Comparison of ENCODE assay signal across 17 cellular contexts in the genomic region with DNA sequence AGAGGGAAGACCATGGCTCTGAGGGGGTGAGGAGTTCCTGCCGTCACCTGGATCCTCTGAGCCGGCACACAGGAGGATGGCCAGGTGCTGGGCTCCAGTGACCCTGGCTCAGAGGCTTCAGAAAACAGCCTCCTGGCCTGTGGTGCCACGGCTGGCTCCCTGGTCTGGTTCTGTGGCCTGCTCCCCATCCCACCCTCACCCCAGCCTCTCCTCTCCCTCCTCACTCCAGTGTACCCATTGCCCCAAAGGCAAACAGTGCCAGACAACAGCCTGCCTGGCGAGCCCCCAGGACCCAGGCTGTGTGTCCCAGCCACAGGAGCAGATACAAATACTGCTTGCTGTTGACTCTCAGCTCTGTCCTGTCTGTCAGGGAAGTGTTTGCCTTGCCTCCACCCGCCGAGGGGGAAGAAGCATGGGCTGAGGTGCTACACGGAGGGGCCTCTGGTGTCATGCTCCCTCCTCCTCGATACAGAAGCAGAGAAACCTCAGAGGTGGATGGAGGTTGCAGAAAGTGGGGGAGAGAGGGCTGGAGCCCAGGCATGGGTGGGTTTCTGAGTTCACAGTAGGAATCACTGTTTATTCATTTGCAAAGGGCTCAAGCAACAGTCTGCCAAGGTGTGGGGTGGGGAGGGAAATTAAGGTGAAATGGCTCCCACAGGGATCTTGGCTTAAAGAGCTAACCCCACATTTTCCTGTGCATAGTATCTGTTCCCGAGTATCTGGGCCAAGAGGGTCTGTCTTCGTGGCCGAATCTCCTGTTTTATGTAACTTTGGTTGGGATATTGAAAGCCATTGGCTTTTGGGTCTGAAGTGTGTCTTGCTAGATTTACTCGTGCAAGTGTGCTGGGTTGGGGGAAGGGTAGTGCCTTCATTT. TPM values are rescaled to one million over a fixed set of nuclear protein-coding genes. Genes with fewer than 3 reads are reported as not detected.
DNase-seq lines count a peak whose midpoint lies in the region; ATAC-seq and TF ChIP-seq lines count a peak whose summit lies in the region.
"Had no signal": no experiment of that assay in that cellular context is flagged by ENCODE, and none has a peak within 500 bp of the region (broad histone marks: within the 10 kb centered on the region; RNA-seq: fewer than 3 reads in every experiment).

No MANE protein-coding gene starts in this region.

- peaks cover 2% of the 10 kb centered on the region for H3K36me3 Mint-ChIP-seq in activated CD8-positive, alpha-beta memory T cell treated with anti-CD3 and anti-CD28 coated beads, Interleukin-2, amount 10 ng/mL, durations not matched to agents 7 days and 5 days
- peaks cover 1% of the 10 kb centered on the region for H3K36me3 Mint-ChIP-seq in activated T-helper 1 cell treated with anti-CD3 and anti-CD28 coated beads, Interleukin-12 subunit alpha, Interleukin-12 subunit beta, Interleukin-2, Interleukin-4 antibody, amounts not matched to agents 30 ng/mL and 10 ng/mL and 1 ng/mL, durations not matched to agents 14 hours and 24 hours and 36 hours (ENCODE audit: low read depth)
- H3K36me3 Mint-ChIP-seq in WTC11 = no peaks in the 10 kb centered on the region

- no peaks in the 10 kb centered on the region for H3K9me3 ChIP-seq in vagina

- peaks cover 28% of the 10 kb centered on the region for H3K27me3 Mint-ChIP-seq in activated CD8-positive, alpha-beta memory T cell treated with anti-CD3 and anti-CD28 coated beads, Interleukin-2, amount 10 ng/mL, durations not matched to agents 7 days and 5 days
- peaks cover 24% of the 10 kb centered on the region for H3K27me3 Mint-ChIP-seq in activated T-helper 1 cell treated with anti-CD3 and anti-CD28 coated beads, Interleukin-12 subunit alpha, Interleukin-12 subunit beta, Interleukin-2, Interleukin-4 antibody, amounts not matched to agents 30 ng/mL and 10 ng/mL and 1 ng/mL, durations not matched to agents 14 hours and 24 hours and 36 hours (ENCODE audit: insufficient read depth)
- peaks cover 37% of the 10 kb centered on the region for H3K27me3 Mint-ChIP-seq in WTC11 (ENCODE audit: low read depth)

- H3K4me1 ChIP-seq in vagina = peaks cover 20% of the 10 kb centered on the region

- CTCF ChIA-PET in activated CD8-positive, alpha-beta memory T cell treated with anti-CD3 and anti-CD28 coated beads, Interleukin-2, amount 10 ng/mL, durations not matched to agents 7 days and 5 days (lab: Charles Lee) = no interaction called here
- CTCF ChIA-PET in WTC11 (lab: Charles Lee) = no interaction called here

- H3K27me3 ChIP-seq in vagina = no peaks in the 10 kb centered on the region

- TF ChIP-seq CTCF in vagina (IDR thresholded peaks at IDR 0.05) = no peak
- no peak for TF ChIP-seq CTCF in WTC11 (IDR thresholded peaks at IDR 0.05)

- H3K4me3 ChIP-seq in vagina = no peak overlapping the region

- peak overlapping the region; percentile 18 for H3K27ac ChIP-seq in vagina

- no peak overlapping the region for H3K4me3 Mint-ChIP-seq in activated CD8-positive, alpha-beta memory T cell treated with anti-CD3 and anti-CD28 coated beads, Interleukin-2, amount 10 ng/mL, durations not matched to agents 7 days and 5 days
- no peak overlapping the region for H3K4me3 Mint-ChIP-seq in activated T-helper 1 cell treated with anti-CD3 and anti-CD28 coated beads, Interleukin-12 subunit alpha, Interleukin-12 subunit beta, Interleukin-2, Interleukin-4 antibody, amounts not matched to agents 30 ng/mL and 10 ng/mL and 1 ng/mL, durations not matched to agents 14 hours and 24 hours and 36 hours
- no peak overlapping the region for H3K4me3 Mint-ChIP-seq in WTC11
- H3K4me3 Mint-ChIP-seq: HFFc6 had no signal

- no peaks in the 10 kb centered on the region for H3K9me3 Mint-ChIP-seq in activated CD8-positive, alpha-beta memory T cell treated with anti-CD3 and anti-CD28 coated beads, Interleukin-2, amount 10 ng/mL, durations not matched to agents 7 days and 5 days (ENCODE audit: low read depth)
- H3K9me3 Mint-ChIP-seq in activated T-helper 1 cell treated with anti-CD3 and anti-CD28 coated beads, Interleukin-12 subunit alpha, Interleukin-12 subunit beta, Interleukin-2, Interleukin-4 antibody, amounts not matched to agents 30 ng/mL and 10 ng/mL and 1 ng/mL, durations not matched to agents 14 hours and 24 hours and 36 hours = no peaks in the 10 kb centered on the region
- no peaks in the 10 kb centered on the region for H3K9me3 Mint-ChIP-seq in WTC11
- H3K9me3 Mint-ChIP-seq: HFFc6 had no signal

- ATAC-seq in activated CD8-positive, alpha-beta memory T cell treated with anti-CD3 and anti-CD28 coated beads, Interleukin-2, amount 10 ng/mL, durations not matched to agents 7 days and 5 days = no peak
- ATAC-seq in WTC11 = no peak

- no peaks in the 10 kb centered on the region for H3K36me3 ChIP-seq in vagina

- intact Hi-C loops in vagina (cut with DNase I) = no loop called here
- intact Hi-C loops in activated T-helper 1 cell treated with anti-CD3 and anti-CD28 coated beads, Interleukin-12 subunit alpha, Interleukin-12 subunit beta, Interleukin-2, Interleukin-4 antibody, amounts not matched to agents 30 ng/mL and 10 ng/mL and 1 ng/mL, durations not matched to agents 14 hours and 24 hours and 36 hours (cut with micrococcal nuclease) = no loop called here

- POLR2A ChIA-PET in WTC11 (lab: Charles Lee) = no interaction called here

- TF ChIP-seq POLR2A in vagina (IDR thresholded peaks at IDR 0.05) = no peak

- peak; percentile 7 for DNase-seq in activated CD8-positive, alpha-beta memory T cell treated with anti-CD3 and anti-CD28 coated beads, Interleukin-2, amount 50 U/mL, for 48 hours
- DNase-seq in activated CD8-positive, alpha-beta memory T cell treated with anti-CD3 and anti-CD28 coated beads, Interleukin-2, amount 10 ng/mL, durations not matched to agents 7 days and 5 days = no peak
- DNase-seq in ecto neural progenitor cell (ENCODE audit: low spot score) (peak; percentile 39), mucosa of gallbladder (ENCODE audit: low spot score) (peak; percentile 10), vagina (ENCODE audit: extremely low spot score in 2 of 2) (peak; percentile 78 to 87), WTC11 (ENCODE audit: low spot score) (no peak)
- DNase-seq in activated T-helper 1 cell treated with anti-CD3 and anti-CD28 coated beads, Interleukin-12 subunit alpha, Interleukin-12 subunit beta, Interleukin-2, Interleukin-4 antibody, amounts not matched to agents 30 ng/mL and 10 ng/mL and 1 ng/mL, durations not matched to agents 14 hours and 24 hours and 36 hours (ENCODE audit: low spot score) = no peak
- DNase-seq: DMS53, GF-D8, H9, HFFc6, Kasumi-1, NCI-H1694, NCI-H2081, NCI-H446, NCI-H526 had no signal

- peaks cover 10% of the 10 kb centered on the region for H3K4me1 Mint-ChIP-seq in activated CD8-positive, alpha-beta memory T cell treated with anti-CD3 and anti-CD28 coated beads, Interleukin-2, amount 10 ng/mL, durations not matched to agents 7 days and 5 days
- H3K4me1 Mint-ChIP-seq in activated T-helper 1 cell treated with anti-CD3 and anti-CD28 coated beads, Interleukin-12 subunit alpha, Interleukin-12 subunit beta, Interleukin-2, Interleukin-4 antibody, amounts not matched to agents 30 ng/mL and 10 ng/mL and 1 ng/mL, durations not matched to agents 14 hours and 24 hours and 36 hours (ENCODE audit: low read depth) = no peaks in the 10 kb centered on the region
- H3K4me1 Mint-ChIP-seq in WTC11 = peaks cover 21% of the 10 kb centered on the region

- H3K27ac Mint-ChIP-seq in activated CD8-positive, alpha-beta memory T cell treated with anti-CD3 and anti-CD28 coated beads, Interleukin-2, amount 10 ng/mL, durations not matched to agents 7 days and 5 days = no peak overlapping the region
- H3K27ac Mint-ChIP-seq in activated T-helper 1 cell treated with anti-CD3 and anti-CD28 coated beads, Interleukin-12 subunit alpha, Interleukin-12 subunit beta, Interleukin-2, Interleukin-4 antibody, amounts not matched to agents 30 ng/mL and 10 ng/mL and 1 ng/mL, durations not matched to agents 14 hours and 24 hours and 36 hours = no peak overlapping the region
- no peak overlapping the region for H3K27ac Mint-ChIP-seq in WTC11
- H3K27ac Mint-ChIP-seq: H9, HFFc6 had no signal

TF ChIP-seq in WTC11, 78 proteins besides CTCF, POLR2A, EP300 and RAD21 (continues in another document):
- TF ChIP-seq OVOL2 (CRISPR knock-in tag; IDR thresholded peaks at IDR 0.05; ENCODE audit: borderline replicate concordance) = no peak
- TF ChIP-seq KAT7 (CRISPR knock-in tag; IDR thresholded peaks at IDR 0.05; ENCODE audit: borderline replicate concordance) = no peak
- TF ChIP-seq, protein P1, sequence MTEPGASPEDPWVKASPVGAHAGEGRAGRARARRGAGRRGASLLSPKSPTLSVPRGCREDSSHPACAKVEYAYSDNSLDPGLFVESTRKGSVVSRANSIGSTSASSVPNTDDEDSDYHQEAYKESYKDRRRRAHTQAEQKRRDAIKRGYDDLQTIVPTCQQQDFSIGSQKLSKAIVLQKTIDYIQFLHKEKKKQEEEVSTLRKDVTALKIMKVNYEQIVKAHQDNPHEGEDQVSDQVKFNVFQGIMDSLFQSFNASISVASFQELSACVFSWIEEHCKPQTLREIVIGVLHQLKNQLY (CRISPR knock-in tag; IDR thresholded peaks at IDR 0.05) = no peak
- TF ChIP-seq, protein P2, sequence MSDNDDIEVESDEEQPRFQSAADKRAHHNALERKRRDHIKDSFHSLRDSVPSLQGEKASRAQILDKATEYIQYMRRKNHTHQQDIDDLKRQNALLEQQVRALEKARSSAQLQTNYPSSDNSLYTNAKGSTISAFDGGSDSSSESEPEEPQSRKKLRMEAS (CRISPR knock-in tag; IDR thresholded peaks at IDR 0.05) = no peak
- TF ChIP-seq, protein P3, sequence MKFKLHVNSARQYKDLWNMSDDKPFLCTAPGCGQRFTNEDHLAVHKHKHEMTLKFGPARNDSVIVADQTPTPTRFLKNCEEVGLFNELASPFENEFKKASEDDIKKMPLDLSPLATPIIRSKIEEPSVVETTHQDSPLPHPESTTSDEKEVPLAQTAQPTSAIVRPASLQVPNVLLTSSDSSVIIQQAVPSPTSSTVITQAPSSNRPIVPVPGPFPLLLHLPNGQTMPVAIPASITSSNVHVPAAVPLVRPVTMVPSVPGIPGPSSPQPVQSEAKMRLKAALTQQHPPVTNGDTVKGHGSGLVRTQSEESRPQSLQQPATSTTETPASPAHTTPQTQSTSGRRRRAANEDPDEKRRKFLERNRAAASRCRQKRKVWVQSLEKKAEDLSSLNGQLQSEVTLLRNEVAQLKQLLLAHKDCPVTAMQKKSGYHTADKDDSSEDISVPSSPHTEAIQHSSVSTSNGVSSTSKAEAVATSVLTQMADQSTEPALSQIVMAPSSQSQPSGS (CRISPR knock-in tag; IDR thresholded peaks at IDR 0.05; ENCODE audit: borderline replicate concordance, low read depth) = no peak

RNA-seq across cellular contexts. Expression of a gene that starts 5.5 kb away (rescaled TPM):
- total RNA-seq in activated CD8-positive, alpha-beta memory T cell treated with anti-CD3 and anti-CD28 coated beads, Interleukin-2, amount 10 ng/mL, durations not matched to agents 7 days and 5 days = not detected
- 346 TPM for total RNA-seq in mucosa of gallbladder
- 14.2 TPM for total RNA-seq in vagina
- total RNA-seq in activated T-helper 1 cell treated with anti-CD3 and anti-CD28 coated beads, Interleukin-12 subunit alpha, Interleukin-12 subunit beta, Interleukin-2, Interleukin-4 antibody, amounts not matched to agents 30 ng/mL and 10 ng/mL and 1 ng/mL, durations not matched to agents 14 hours and 24 hours and 36 hours = not detected in 2 replicates
- 1.7 to 2.1 TPM (median 1.7 TPM) in 3 replicates for total RNA-seq in WTC11 (2021)
- total RNA-seq: HFFc6, MCF 10A had no signal

Comparison
In these comparisons a context has a peak if more than half of its experiments do, and no peak if none do; other contexts are left out.
1. DNase-seq: peak in activated CD8-positive, alpha-beta memory T cell treated with anti-CD3 and anti-CD28 coated beads, Interleukin-2, amount 50 U/mL, for 48 hours (single experiment), ecto neural progenitor cell (single experiment), mucosa of gallbladder (single experiment) and vagina (2 of 2); none in activated CD8-positive, alpha-beta memory T cell treated with anti-CD3 and anti-CD28 coated beads, Interleukin-2, amount 10 ng/mL, durations not matched to agents 7 days and 5 days (single experiment), activated T-helper 1 cell treated with anti-CD3 and anti-CD28 coated beads, Interleukin-12 subunit alpha, Interleukin-12 subunit beta, Interleukin-2, Interleukin-4 antibody, amounts not matched to agents 30 ng/mL and 10 ng/mL and 1 ng/mL, durations not matched to agents 14 hours and 24 hours and 36 hours (single experiment) and WTC11 (single experiment).
2. RNA of a gene that starts 5.5 kb away (total RNA-seq): 346 TPM in mucosa of gallbladder (single experiment); 14.2 TPM in vagina (single experiment), 1.7 to 2.1 TPM in WTC11, not detected in activated T-helper 1 cell treated with anti-CD3 and anti-CD28 coated beads, Interleukin-12 subunit alpha, Interleukin-12 subunit beta, Interleukin-2, Interleukin-4 antibody, amounts not matched to agents 30 ng/mL and 10 ng/mL and 1 ng/mL, durations not matched to agents 14 hours and 24 hours and 36 hours and not detected in activated CD8-positive, alpha-beta memory T cell treated with anti-CD3 and anti-CD28 coated beads, Interleukin-2, amount 10 ng/mL, durations not matched to agents 7 days and 5 days; every median in the first group is over 10 times any median in the second.